Comparison of ENCODE assay signal across 9 cellular contexts in genomic region chr2:192448881-192449280, GRCh38.
"Had no signal": no experiment of that assay in that cellular context is flagged by ENCODE, and none has a peak within 500 bp of the region (broad histone marks: within the 10 kb centered on the region; RNA-seq: fewer than 3 reads in every experiment).

No MANE protein-coding gene starts in this region.

- DNase-seq: GM23248, GOT3, H7, H9, HCEC 1CT, HFFc6 had no signal

- H3K36me3 ChIP-seq: HAP-1 had no signal

- H3K27ac ChIP-seq: GM23248 had no signal

- H3K4me3 ChIP-seq: GM23248, GM23338, HAP-1 had no signal

- H3K9ac ChIP-seq: GM23248 had no signal

- ATAC-seq: GM23338, HCT116 had no signal

- H3K9me3 ChIP-seq: HAP-1 had no signal
